8 cellular contexts compared by ENCODE assay signal in genomic region chr4:87375719-87376291, GRCh38. TPM values are rescaled to one million over a fixed set of nuclear protein-coding genes. Genes with fewer than 3 reads are reported as not detected.
DNase-seq lines count a peak whose midpoint lies in the region; ATAC-seq and TF ChIP-seq lines count a peak whose summit lies in the region.

No MANE protein-coding gene starts in this region.

- H3K4me1 Mint-ChIP-seq in neural progenitor cell: no peaks in the 10 kb centered on the region
- peaks cover 1% of the 10 kb centered on the region for H3K4me1 Mint-ChIP-seq in T-helper 2 cell treated with Interferon-gamma antibody and Interleukin-4, amounts not matched to agents 5 μg/mL and 100 μg/mL, for 36 hours (ENCODE audit: low read depth)

- H3K36me3 ChIP-seq in RWPE2 (ENCODE audit: low read depth) (no peaks in the 10 kb centered on the region), neural progenitor cell (no peaks in the 10 kb centered on the region)

- DNase-seq in NCI-H345 (lab: John Stamatoyannopoulos, UW) (peak; percentile 3), NCI-H345 treated with DMSO at 0.1 percent for 48 hours (lab: John Stamatoyannopoulos, UW; ENCODE audit: unreplicated experiment) (no peak), RWPE2 (ENCODE audit: low spot score) (no peak), fibroblast of mammary gland (ENCODE audit: low read depth) (peak; percentile 90), neural progenitor cell (ENCODE audit: low spot score) (peak; percentile 28)
- DNase-seq in T-helper 2 cell treated with Interferon-gamma antibody and Interleukin-4, amounts not matched to agents 5 μg/mL and 100 μg/mL, for 36 hours (ENCODE audit: low spot score): no peak
- no peak for DNase-seq in activated CD4-positive, alpha-beta T cell treated with anti-CD3 and anti-CD28 coated beads, Interleukin-2, amount 50 U/mL, for 1 hour

- peaks cover 8% of the 10 kb centered on the region for H3K36me3 Mint-ChIP-seq in neural progenitor cell
- H3K36me3 Mint-ChIP-seq in T-helper 2 cell treated with Interferon-gamma antibody and Interleukin-4, amounts not matched to agents 5 μg/mL and 100 μg/mL, for 36 hours (ENCODE audit: low read depth): peaks cover 21% of the 10 kb centered on the region

- no peaks in the 10 kb centered on the region for H3K27me3 Mint-ChIP-seq in neural progenitor cell (ENCODE audit: insufficient read depth, low read depth)
- no peaks in the 10 kb centered on the region for H3K27me3 Mint-ChIP-seq in T-helper 2 cell treated with Interferon-gamma antibody and Interleukin-4, amounts not matched to agents 5 μg/mL and 100 μg/mL, for 36 hours (ENCODE audit: low read depth)

- H3K27me3 ChIP-seq in RWPE2 (ENCODE audit: insufficient read depth, poor library complexity, severe bottlenecking) (no peaks in the 10 kb centered on the region), neural progenitor cell (no peaks in the 10 kb centered on the region)

- H3K4me1 ChIP-seq in RWPE2 (ENCODE audit: insufficient read depth, poor library complexity, severe bottlenecking): peaks cover 5% of the 10 kb centered on the region
- H3K4me1 ChIP-seq in neural progenitor cell: no peaks in the 10 kb centered on the region

- H3K9ac ChIP-seq in neural progenitor cell: no peak overlapping the region

- H3K4me3 Mint-ChIP-seq in neural progenitor cell: no peak overlapping the region
- no peak overlapping the region for H3K4me3 Mint-ChIP-seq in T-helper 2 cell treated with Interferon-gamma antibody and Interleukin-4, amounts not matched to agents 5 μg/mL and 100 μg/mL, for 36 hours

- no peaks in the 10 kb centered on the region for H3K79me2 ChIP-seq in neural progenitor cell (ENCODE audit: low read depth)

- no peaks in the 10 kb centered on the region for H3F3A ChIP-seq in neural progenitor cell (ENCODE audit: low read depth)

- H3K27ac Mint-ChIP-seq in neural progenitor cell: no peak overlapping the region
- no peak overlapping the region for H3K27ac Mint-ChIP-seq in T-helper 2 cell treated with Interferon-gamma antibody and Interleukin-4, amounts not matched to agents 5 μg/mL and 100 μg/mL, for 36 hours

- H3K27ac ChIP-seq in RWPE2 (ENCODE audit: poor library complexity, severe bottlenecking) (no peak overlapping the region), neural progenitor cell (no peak overlapping the region)

- no peaks in the 10 kb centered on the region for H3K9me3 Mint-ChIP-seq in neural progenitor cell
- no peaks in the 10 kb centered on the region for H3K9me3 Mint-ChIP-seq in T-helper 2 cell treated with Interferon-gamma antibody and Interleukin-4, amounts not matched to agents 5 μg/mL and 100 μg/mL, for 36 hours

- ATAC-seq in HG02938 (IDR thresholded peaks at IDR 0.05; ENCODE audit: unreplicated experiment) (peak; percentile 68), RWPE2 (ENCODE audit: low read depth) (no peak)

- TF ChIP-seq CTCF in RWPE2 (IDR thresholded peaks at IDR 0.05; ENCODE audit: poor library complexity, severe bottlenecking): peak; percentile 79
- TF ChIP-seq CTCF in fibroblast of mammary gland (conservative IDR thresholded peaks at IDR 0.05; ENCODE audit: control insufficient read depth, insufficient read depth, low read depth, low read length): peak; percentile 80
- TF ChIP-seq CTCF in neural progenitor cell (IDR thresholded peaks at IDR 0.05): peak; percentile 74

- H4K20me1 ChIP-seq in neural progenitor cell (ENCODE audit: low read depth): no peaks in the 10 kb centered on the region

- H3K4me3 ChIP-seq in RWPE2 (ENCODE audit: severe bottlenecking) (no peak overlapping the region), fibroblast of mammary gland (ENCODE audit: control insufficient read depth, low read depth, low read length) (no peak overlapping the region), neural progenitor cell (no peak overlapping the region)

- no peak overlapping the region for H2AFZ ChIP-seq in neural progenitor cell (replicated peaks)

- H3K9me3 ChIP-seq in RWPE2 (ENCODE audit: severe bottlenecking) (no peaks in the 10 kb centered on the region), neural progenitor cell (ENCODE audit: low read depth) (no peaks in the 10 kb centered on the region)

- no peak overlapping the region for H3K4me2 ChIP-seq in neural progenitor cell

RNA-seq across cellular contexts. Expression of gene HSD17B11, which starts 15.2 kb away (rescaled TPM):
- 30.6 and 30.8 TPM in 2 replicates for total RNA-seq in neural progenitor cell (ENCODE audit: low replicate concordance)

RNA-seq across cellular contexts. Expression of gene NUDT9, which starts 46.6 kb away (rescaled TPM):
- total RNA-seq in neural progenitor cell (ENCODE audit: low replicate concordance): 10.2 and 18.0 TPM in 2 replicates

RNA-seq across cellular contexts. Expression of gene HSD17B13, which starts 53.1 kb away (rescaled TPM):
- total RNA-seq in neural progenitor cell (ENCODE audit: low replicate concordance): 0.31 and 0.60 TPM in 2 replicates

Comparison
In these comparisons a context has a peak if more than half of its experiments do, and no peak if none do; other contexts are left out.
1. DNase-seq: peak in NCI-H345 (single experiment), fibroblast of mammary gland (single experiment) and neural progenitor cell (single experiment); none in NCI-H345 treated with DMSO at 0.1 percent for 48 hours (single experiment), RWPE2 (single experiment), T-helper 2 cell treated with Interferon-gamma antibody and Interleukin-4, amounts not matched to agents 5 μg/mL and 100 μg/mL, for 36 hours (single experiment) and activated CD4-positive, alpha-beta T cell treated with anti-CD3 and anti-CD28 coated beads, Interleukin-2, amount 50 U/mL, for 1 hour (single experiment).
2. Peak in every context shown above with its lines, with median percentiles within 50 percentile points of each other: CTCF ChIP-seq.